In genomic region chr20:64065062-64065972, GRCh38 we compare ENCODE assay signal across 1 cellular context.
A peak's percentile ranks its signal among the peaks of the same experiment; 100 is the strongest.
TF ChIP-seq lines count a peak whose summit lies in the region.

No MANE protein-coding gene starts in this region.

TF ChIP-seq in HEK293, 187 proteins besides CTCF, POLR2A, EP300 and RAD21:
- TF ChIP-seq PRDM10 (tag by site-specific recombination; IDR thresholded peaks at IDR 0.05), result peak; percentile 55
- TF ChIP-seq ZNF530 (tag by site-specific recombination; IDR thresholded peaks at IDR 0.05; ENCODE audit: low read depth), result no peak
- TF ChIP-seq EGR2 (tag by site-specific recombination; IDR thresholded peaks at IDR 0.05; ENCODE audit: low read depth), result peak; percentile 62
- TF ChIP-seq, protein P1, sequence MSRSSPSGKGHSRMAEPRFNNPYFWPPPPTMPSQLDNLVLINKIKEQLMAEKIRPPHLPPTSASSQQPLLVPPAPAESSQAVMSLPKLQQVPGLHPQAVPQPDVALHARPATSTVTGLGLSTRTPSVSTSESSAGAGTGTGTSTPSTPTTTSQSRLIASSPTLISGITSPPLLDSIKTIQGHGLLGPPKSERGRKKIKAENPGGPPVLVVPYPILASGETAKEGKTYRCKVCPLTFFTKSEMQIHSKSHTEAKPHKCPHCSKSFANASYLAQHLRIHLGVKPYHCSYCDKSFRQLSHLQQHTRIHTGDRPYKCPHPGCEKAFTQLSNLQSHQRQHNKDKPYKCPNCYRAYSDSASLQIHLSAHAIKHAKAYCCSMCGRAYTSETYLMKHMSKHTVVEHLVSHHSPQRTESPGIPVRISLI (tag by site-specific recombination; IDR thresholded peaks at IDR 0.05), result no peak
- TF ChIP-seq SCRT1 (tag by site-specific recombination; IDR thresholded peaks at IDR 0.05; ENCODE audit: borderline replicate concordance), result no peak
- TF ChIP-seq ZNF23 (tag by site-specific recombination; IDR thresholded peaks at IDR 0.05; ENCODE audit: borderline replicate concordance), result no peak
- TF ChIP-seq GLIS1 (tag by site-specific recombination; IDR thresholded peaks at IDR 0.05), result peak; percentile 21; the same call in 1 of the 2 replicates
